ENCODE assay signal across 8 cellular contexts in genomic region chr17:4101127-4101798, GRCh38. TPM values are rescaled to one million over a fixed set of nuclear protein-coding genes. Genes with fewer than 3 reads are reported as not detected.
A peak's percentile ranks its signal among the peaks of the same experiment; 100 is the strongest.
DNase-seq lines count a peak whose midpoint lies in the region; ATAC-seq and TF ChIP-seq lines count a peak whose summit lies in the region.

No MANE protein-coding gene starts in this region.

- no peak for TF ChIP-seq POLR2A in gastroesophageal sphincter (IDR thresholded peaks at IDR 0.05)

- H3K27ac ChIP-seq in gastroesophageal sphincter, result peak overlapping the region; percentile 55 to 79 (median 76)

- H3K4me3 ChIP-seq in GM06990 (replicated peaks; ENCODE audit: low read depth, low read length), result peak overlapping the region; percentile 5; the same call in 1 of the 2 replicates
- no peak overlapping the region for H3K4me3 ChIP-seq in gastroesophageal sphincter

- H3K4me1 ChIP-seq in gastroesophageal sphincter, result peaks cover 0 to 42% (median 0%) of the 10 kb centered on the region in 3 donors

- H3K27me3 Mint-ChIP-seq in WTC11 (ENCODE audit: low read depth), result no peaks in the 10 kb centered on the region

- TF ChIP-seq CTCF in GM06990 (IDR thresholded peaks at IDR 0.05; ENCODE audit: insufficient read depth, low read length, poor library complexity, severe bottlenecking) (no peak), WTC11 (IDR thresholded peaks at IDR 0.05) (no peak), gastroesophageal sphincter (IDR thresholded peaks at IDR 0.05) (no peak)

- no peak for TF ChIP-seq EP300 in gastroesophageal sphincter (IDR thresholded peaks at IDR 0.05)

- CTCF ChIA-PET in WTC11 (lab: Charles Lee), result interaction anchor here (0.6 kb wide), 1 partner anchor 463 kb away, joined by 3 read pairs; no protein-coding TSS in a partner anchor

- no peaks in the 10 kb centered on the region for H3K9me3 Mint-ChIP-seq in WTC11

- 40 to 54% methylated on average over 5 to 11 of the region's 12 CpGs for WGBS in gastroesophageal sphincter (ENCODE audit: low coverage in 1 of 2), 2 donors

- no peak overlapping the region for H3K4me3 Mint-ChIP-seq in WTC11

- H3K4me1 Mint-ChIP-seq in WTC11, result no peaks in the 10 kb centered on the region

- H3K36me3 Mint-ChIP-seq in WTC11, result peaks cover 23% of the 10 kb centered on the region

- intact Hi-C loops in sciatic nerve (cut with DNase I), result no loop called here

- H3K27me3 ChIP-seq in GM06990 (replicated peaks; ENCODE audit: control insufficient read depth, insufficient read depth, low read length), result no peaks in the 10 kb centered on the region
- no peaks in the 10 kb centered on the region for H3K27me3 ChIP-seq in gastroesophageal sphincter

- POLR2A ChIA-PET in WTC11 (lab: Charles Lee), result no interaction called here

- peak; percentile 16 for DNase-seq in GM06990 (ENCODE audit: extremely low read depth, insufficient read length)
- no peak for DNase-seq in WTC11 (ENCODE audit: low spot score)
- DNase-seq in sciatic nerve (ENCODE audit: low spot score), result no peak
- no peak for DNase-seq in DMS79 treated with DMSO at 0.1 percent for 48 hours (lab: John Stamatoyannopoulos, UW)
- no peak for DNase-seq in effector CD4-positive, alpha-beta T cell

- H3K36me3 ChIP-seq in GM06990 (ENCODE audit: control insufficient read depth, insufficient read depth, low read length) (peaks cover 16% of the 10 kb centered on the region), gastroesophageal sphincter (peaks cover 3 to 80% of the 10 kb centered on the region in 2 donors)

- no peaks in the 10 kb centered on the region for H3K9me3 ChIP-seq in gastroesophageal sphincter

- 0 out of 2 replicates have a peak overlapping the region, but pooled peaks have one; percentile 57 for H3K27ac Mint-ChIP-seq in WTC11

- ATAC-seq in WTC11, result no peak
- ATAC-seq in gastroesophageal sphincter, result no peak
- ATAC-seq in sciatic nerve, result peak; percentile 20
- ATAC-seq in HG03521 (IDR thresholded peaks at IDR 0.05; ENCODE audit: unreplicated experiment), result no peak
- ATAC-seq in HG03378 (IDR thresholded peaks at IDR 0.05; ENCODE audit: unreplicated experiment), result no peak

TF ChIP-seq in WTC11, 78 proteins besides CTCF, POLR2A, EP300 and RAD21:
- TF ChIP-seq GRHL2 (CRISPR knock-in tag; IDR thresholded peaks at IDR 0.05; ENCODE audit: insufficient replicate concordance, severe bottlenecking) (no peak), NR2C2 (CRISPR knock-in tag; IDR thresholded peaks at IDR 0.05) (no peak), ARID4B (CRISPR knock-in tag; IDR thresholded peaks at IDR 0.05; ENCODE audit: borderline replicate concordance) (no peak), ATF1 (CRISPR knock-in tag; IDR thresholded peaks at IDR 0.05) (no peak), GABPB1 (CRISPR knock-in tag; IDR thresholded peaks at IDR 0.05) (no peak), EMX1 (CRISPR knock-in tag; IDR thresholded peaks at IDR 0.05) (no peak), TP53 (CRISPR knock-in tag; IDR thresholded peaks at IDR 0.05) (no peak), ZNF281 (CRISPR knock-in tag; IDR thresholded peaks at IDR 0.05) (no peak)

RNA-seq across cellular contexts. Expression of gene ZZEF1, which starts 41.6 kb away (rescaled TPM):
- total RNA-seq in WTC11 (2021) (16.3 to 24.1 TPM (median 17.5 TPM) in 3 replicates), gastroesophageal sphincter (100 to 1,000 TPM in 1 of 4 donors, 10 to 100 TPM in 3; 55.6 to 105 (median 69.9) TPM), sciatic nerve (58.9 TPM)

RNA-seq across cellular contexts. Expression of gene CYB5D2, which starts 41.7 kb away (rescaled TPM):
- total RNA-seq in WTC11 (2021), result 7.8 to 9.0 TPM (median 8.8 TPM) in 3 replicates
- 10 to 100 TPM; 14.3 to 47.9 (median 24.5) TPM for total RNA-seq in gastroesophageal sphincter
- 16.0 TPM for total RNA-seq in sciatic nerve
